In the genomic region with DNA sequence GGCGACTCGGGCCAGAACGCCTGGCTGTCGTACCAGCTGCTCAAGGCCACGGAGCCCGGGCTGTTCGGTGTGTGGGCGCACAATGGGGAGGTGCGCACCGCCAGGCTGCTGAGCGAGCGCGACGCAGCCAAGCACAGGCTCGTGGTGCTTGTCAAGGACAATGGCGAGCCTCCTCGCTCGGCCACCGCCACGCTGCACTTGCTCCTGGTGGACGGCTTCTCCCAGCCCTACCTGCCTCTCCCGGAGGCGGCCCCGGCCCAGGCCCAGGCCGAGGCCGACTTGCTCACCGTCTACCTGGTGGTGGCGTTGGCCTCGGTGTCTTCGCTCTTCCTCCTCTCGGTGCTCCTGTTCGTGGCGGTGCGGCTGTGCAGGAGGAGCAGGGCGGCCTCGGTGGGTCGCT, we compare ENCODE assay signal across 3 cellular contexts. TPM values are rescaled to one million over a fixed set of nuclear protein-coding genes. Genes with fewer than 3 reads are reported as not detected.
"Had no signal": no experiment of that assay in that cellular context is flagged by ENCODE, and none has a peak within 500 bp of the region (broad histone marks: within the 10 kb centered on the region; RNA-seq: fewer than 3 reads in every experiment).

No MANE protein-coding gene starts in this region.

RNA-seq across cellular contexts. Expression of a gene that starts 2.2 kb away (rescaled TPM):
- total RNA-seq: OCI-LY7, PC-9 had no signal

RNA-seq across cellular contexts. Expression of a gene that starts 5.1 kb away (rescaled TPM):
- total RNA-seq: OCI-LY7, PC-9 had no signal

RNA-seq across cellular contexts. Expression of a gene that starts 7.4 kb away (rescaled TPM):
- total RNA-seq: PC-9 had no signal

RNA-seq across cellular contexts. Expression of a gene that starts 12.1 kb away (rescaled TPM):
- total RNA-seq: OCI-LY7, PC-3, PC-9 had no signal

RNA-seq across cellular contexts. Expression of a gene that starts 14.2 kb away (rescaled TPM):
- total RNA-seq: OCI-LY7, PC-9 had no signal
